In genomic region chr19:33340991-33341390, GRCh38 we compare ENCODE assay signal across 29 cellular contexts.
"Had no signal": no experiment of that assay in that cellular context is flagged by ENCODE, and none has a peak within 500 bp of the region (broad histone marks: within the 10 kb centered on the region; RNA-seq: fewer than 3 reads in every experiment).

No MANE protein-coding gene starts in this region.

- ATAC-seq: stimulated activated effector memory CD8-positive, alpha-beta T cell treated with anti-CD3 and anti-CD28 coated beads, Interleukin-12 subunit alpha, Interleukin-12 subunit beta, amount 100 ng/mL, for 72 hours; stimulated activated memory B cell treated with anti-CD40 and anti-IgM and Interleukin-4, amounts not matched to agents 10 μg/mL and 1 μg/mL and 100 μg/mL, for 72 hours; stimulated activated naive B cell treated with anti-CD40 and anti-IgM and Interleukin-4, amounts not matched to agents 10 μg/mL and 1 μg/mL and 100 μg/mL, for 72 hours; stimulated activated naive CD8-positive, alpha-beta T cell treated with anti-CD3 and anti-CD28 coated beads, Interleukin-15, amount 100 ng/mL, for 72 hours; stimulated activated naive CD8-positive, alpha-beta T cell treated with anti-CD3 and anti-CD28 coated beads, Interleukin-15, Interleukin-2, amounts not matched to agents 100 U/mL and 50 U/mL, for 24 hours; upper lobe of right lung had no signal

- H3K4me3 ChIP-seq: stomach, suprapubic skin, testis, thoracic aorta, thyroid gland, tibial artery, tibial nerve, transverse colon, upper lobe of left lung, upper lobe of right lung, uterus, vagina had no signal

- H3K9me3 ChIP-seq: stomach, suprapubic skin, testis, thoracic aorta, thyroid gland, tibial artery, tibial nerve, transverse colon, upper lobe of left lung, upper lobe of right lung, uterus, vagina had no signal

- DNase-seq: stimulated activated CD4-positive, alpha-beta T cell treated with anti-CD3 and anti-CD28 coated beads, Interleukin-2, amount 100 ng/mL, for 48 hours; stimulated activated CD4-positive, alpha-beta T cell treated with anti-CD3 and anti-CD28 coated beads, Interleukin-4, amount 100 ng/mL, for 1 hour; stimulated activated CD4-positive, alpha-beta T cell treated with anti-CD3 and anti-CD28 coated beads, Interleukin-4, amount 100 ng/mL, for 24 hours; stimulated activated CD4-positive, alpha-beta T cell treated with anti-CD3 and anti-CD28 coated beads, Interleukin-4, amount 100 ng/mL, for 4 hours; stimulated activated CD8-positive, alpha-beta memory T cell treated with anti-CD3 and anti-CD28 coated beads, Interleukin-4, amount 100 ng/mL, for 48 hours; stimulated activated naive B cell treated with anti-CD40 and anti-IgM and Interleukin-4, amounts not matched to agents 10 μg/mL and 1 μg/mL and 100 μg/mL, for 72 hours; stimulated activated naive CD4-positive, alpha-beta T cell; stimulated activated naive CD4-positive, alpha-beta T cell treated with Interleukin-2 at 50 U/mL for 16 hours; stimulated activated naive CD8-positive, alpha-beta T cell treated with anti-CD3 and anti-CD28 coated beads, Interleukin-15, amount 100 ng/mL, for 72 hours; stimulated activated naive CD8-positive, alpha-beta T cell treated with anti-CD3 and anti-CD28 coated beads, Interleukin-15, Interleukin-2, amounts not matched to agents 100 U/mL and 50 U/mL, for 24 hours; stomach; substantia nigra; testis; thyroid gland; tibial artery; transverse colon; trophoblast cell; upper lobe of left lung; upper lobe of right lung; uterus had no signal

- H3K36me3 Mint-ChIP-seq: stimulated activated effector memory CD8-positive, alpha-beta T cell treated with anti-CD3 and anti-CD28 coated beads, Interleukin-12 subunit alpha, Interleukin-12 subunit beta, amount 100 ng/mL, for 72 hours; stimulated activated memory B cell treated with anti-CD40 and anti-IgM and Interleukin-4, amounts not matched to agents 10 μg/mL and 1 μg/mL and 100 μg/mL, for 72 hours; stimulated activated naive B cell treated with anti-CD40 and anti-IgM and Interleukin-4, amounts not matched to agents 10 μg/mL and 1 μg/mL and 100 μg/mL, for 72 hours; type B pancreatic cell had no signal

- H3K27ac Mint-ChIP-seq: stimulated activated effector memory CD8-positive, alpha-beta T cell treated with anti-CD3 and anti-CD28 coated beads, Interleukin-12 subunit alpha, Interleukin-12 subunit beta, amount 100 ng/mL, for 72 hours; stimulated activated memory B cell treated with anti-CD40 and anti-IgM and Interleukin-4, amounts not matched to agents 10 μg/mL and 1 μg/mL and 100 μg/mL, for 72 hours; stimulated activated naive B cell treated with anti-CD40 and anti-IgM and Interleukin-4, amounts not matched to agents 10 μg/mL and 1 μg/mL and 100 μg/mL, for 72 hours; stimulated activated naive CD8-positive, alpha-beta T cell treated with anti-CD3 and anti-CD28 coated beads, Interleukin-15, amount 100 ng/mL, for 72 hours; stimulated activated naive CD8-positive, alpha-beta T cell treated with anti-CD3 and anti-CD28 coated beads, Interleukin-15, Interleukin-2, amounts not matched to agents 100 ng/mL and 50 ng/mL, for 24 hours; type B pancreatic cell had no signal

- H3K4me1 ChIP-seq: stomach, testis, thyroid gland, upper lobe of right lung, vagina had no signal

- H3K27ac ChIP-seq: stomach, suprapubic skin, testis, thoracic aorta, thyroid gland, tibial artery, tibial nerve, transverse colon, upper lobe of left lung, upper lobe of right lung, uterus, vagina had no signal

- H3K27me3 ChIP-seq: suprapubic skin, testis, thyroid gland, tibial nerve, transverse colon, upper lobe of left lung, upper lobe of right lung, uterus, vagina had no signal

- H3K9me3 Mint-ChIP-seq: stimulated activated effector memory CD8-positive, alpha-beta T cell treated with anti-CD3 and anti-CD28 coated beads, Interleukin-12 subunit alpha, Interleukin-12 subunit beta, amount 100 ng/mL, for 72 hours; stimulated activated naive B cell treated with anti-CD40 and anti-IgM and Interleukin-4, amounts not matched to agents 10 μg/mL and 1 μg/mL and 100 μg/mL, for 72 hours; stimulated activated naive CD8-positive, alpha-beta T cell treated with anti-CD3 and anti-CD28 coated beads, Interleukin-15, amount 100 ng/mL, for 72 hours; stimulated activated naive CD8-positive, alpha-beta T cell treated with anti-CD3 and anti-CD28 coated beads, Interleukin-15, Interleukin-2, amounts not matched to agents 100 ng/mL and 50 ng/mL, for 24 hours; type B pancreatic cell had no signal

- FAIRE-seq: urothelium cell line had no signal

- H3K36me3 ChIP-seq: stomach, suprapubic skin, thoracic aorta, thyroid gland, tibial artery, tibial nerve, transverse colon, upper lobe of left lung, upper lobe of right lung, uterus, vagina had no signal

- H3K4me1 Mint-ChIP-seq: stimulated activated effector memory CD8-positive, alpha-beta T cell treated with anti-CD3 and anti-CD28 coated beads, Interleukin-12 subunit alpha, Interleukin-12 subunit beta, amount 100 ng/mL, for 72 hours; stimulated activated memory B cell treated with anti-CD40 and anti-IgM and Interleukin-4, amounts not matched to agents 10 μg/mL and 1 μg/mL and 100 μg/mL, for 72 hours; stimulated activated naive B cell treated with anti-CD40 and anti-IgM and Interleukin-4, amounts not matched to agents 10 μg/mL and 1 μg/mL and 100 μg/mL, for 72 hours; stimulated activated naive CD8-positive, alpha-beta T cell treated with anti-CD3 and anti-CD28 coated beads, Interleukin-15, amount 100 ng/mL, for 72 hours had no signal

- H3K4me3 Mint-ChIP-seq: stimulated activated effector memory CD8-positive, alpha-beta T cell treated with anti-CD3 and anti-CD28 coated beads, Interleukin-12 subunit alpha, Interleukin-12 subunit beta, amount 100 ng/mL, for 72 hours; stimulated activated memory B cell treated with anti-CD40 and anti-IgM and Interleukin-4, amounts not matched to agents 10 μg/mL and 1 μg/mL and 100 μg/mL, for 72 hours; stimulated activated naive B cell treated with anti-CD40 and anti-IgM and Interleukin-4, amounts not matched to agents 10 μg/mL and 1 μg/mL and 100 μg/mL, for 72 hours; stimulated activated naive CD8-positive, alpha-beta T cell treated with anti-CD3 and anti-CD28 coated beads, Interleukin-15, amount 100 ng/mL, for 72 hours; stimulated activated naive CD8-positive, alpha-beta T cell treated with anti-CD3 and anti-CD28 coated beads, Interleukin-15, Interleukin-2, amounts not matched to agents 100 ng/mL and 50 ng/mL, for 24 hours; type B pancreatic cell had no signal
